ENCODE assay signal across 1 cellular context in the genomic region with DNA sequence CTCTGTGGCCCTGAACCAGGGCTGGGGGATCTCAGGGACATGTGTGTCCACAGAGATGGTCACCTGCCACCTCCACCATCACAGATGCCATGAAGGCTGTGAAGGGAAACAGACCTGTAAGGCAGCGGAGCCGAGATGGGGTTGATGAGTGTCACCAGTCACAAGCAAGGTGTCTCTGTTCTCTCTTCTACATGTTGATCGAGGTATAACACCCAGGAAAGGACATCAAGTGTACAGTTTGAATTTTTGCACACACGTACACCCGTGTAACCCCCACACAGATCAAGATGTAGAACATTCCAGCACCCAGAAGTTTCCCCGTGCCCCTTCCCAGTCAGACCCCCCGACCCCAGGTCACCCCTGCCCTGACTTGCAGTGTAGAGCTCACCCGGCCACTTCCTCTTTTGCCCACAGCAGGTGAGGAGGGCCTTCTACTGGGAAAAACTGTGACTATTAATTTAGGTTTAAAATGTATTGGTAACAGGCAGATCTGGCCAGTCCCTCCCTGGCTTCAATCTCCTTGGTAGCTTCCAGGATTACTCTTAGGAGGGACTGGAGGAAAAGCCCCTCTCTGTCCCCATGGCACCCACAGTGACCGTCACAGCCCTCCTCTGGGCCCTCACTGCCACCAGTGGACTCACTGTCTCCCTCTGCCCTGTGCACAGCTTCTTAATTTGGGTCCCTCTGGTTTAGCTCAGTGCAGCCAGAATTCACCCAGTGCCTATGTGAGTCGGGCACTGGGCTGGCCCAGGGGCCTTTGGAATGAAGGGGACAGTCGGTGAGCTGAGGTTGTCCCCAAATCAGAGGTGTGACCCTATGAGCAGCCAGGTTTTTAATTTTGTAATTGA.
TF ChIP-seq lines count a peak whose summit lies in the region.

No MANE protein-coding gene starts in this region.

TF ChIP-seq in HepG2, 621 proteins besides CTCF, POLR2A, EP300 and RAD21:
- TF ChIP-seq FOXO4 (CRISPR knock-in tag; conservative IDR thresholded peaks at IDR 0.05) (0 out of 2 replicates have a peak, but pooled peaks have one; percentile 31), HOXA7 (CRISPR knock-in tag; IDR thresholded peaks at IDR 0.05) (no peak), ZBTB39 (CRISPR knock-in tag; IDR thresholded peaks at IDR 0.05) (no peak), ATRX (CRISPR knock-in tag; IDR thresholded peaks at IDR 0.05; ENCODE audit: borderline replicate concordance) (no peak), RBM22 (optimal IDR thresholded peaks at IDR 0.05; ENCODE audit: low read length) (no peak), GATAD2A (CRISPR knock-in tag; IDR thresholded peaks at IDR 0.05) (no peak), ZFAT (CRISPR knock-in tag; conservative IDR thresholded peaks at IDR 0.05) (no peak), SALL1 (CRISPR knock-in tag; IDR thresholded peaks at IDR 0.05) (no peak)
